Comparison of ENCODE assay signal across 8 cellular contexts in genomic region chr21:33542640-33543504, GRCh38. TPM values are rescaled to one million over a fixed set of nuclear protein-coding genes. Genes with fewer than 3 reads are reported as not detected.
A peak's percentile ranks its signal among the peaks of the same experiment; 100 is the strongest.
DNase-seq lines count a peak whose midpoint lies in the region; TF ChIP-seq lines count a peak whose summit lies in the region.

A gene with protein sequence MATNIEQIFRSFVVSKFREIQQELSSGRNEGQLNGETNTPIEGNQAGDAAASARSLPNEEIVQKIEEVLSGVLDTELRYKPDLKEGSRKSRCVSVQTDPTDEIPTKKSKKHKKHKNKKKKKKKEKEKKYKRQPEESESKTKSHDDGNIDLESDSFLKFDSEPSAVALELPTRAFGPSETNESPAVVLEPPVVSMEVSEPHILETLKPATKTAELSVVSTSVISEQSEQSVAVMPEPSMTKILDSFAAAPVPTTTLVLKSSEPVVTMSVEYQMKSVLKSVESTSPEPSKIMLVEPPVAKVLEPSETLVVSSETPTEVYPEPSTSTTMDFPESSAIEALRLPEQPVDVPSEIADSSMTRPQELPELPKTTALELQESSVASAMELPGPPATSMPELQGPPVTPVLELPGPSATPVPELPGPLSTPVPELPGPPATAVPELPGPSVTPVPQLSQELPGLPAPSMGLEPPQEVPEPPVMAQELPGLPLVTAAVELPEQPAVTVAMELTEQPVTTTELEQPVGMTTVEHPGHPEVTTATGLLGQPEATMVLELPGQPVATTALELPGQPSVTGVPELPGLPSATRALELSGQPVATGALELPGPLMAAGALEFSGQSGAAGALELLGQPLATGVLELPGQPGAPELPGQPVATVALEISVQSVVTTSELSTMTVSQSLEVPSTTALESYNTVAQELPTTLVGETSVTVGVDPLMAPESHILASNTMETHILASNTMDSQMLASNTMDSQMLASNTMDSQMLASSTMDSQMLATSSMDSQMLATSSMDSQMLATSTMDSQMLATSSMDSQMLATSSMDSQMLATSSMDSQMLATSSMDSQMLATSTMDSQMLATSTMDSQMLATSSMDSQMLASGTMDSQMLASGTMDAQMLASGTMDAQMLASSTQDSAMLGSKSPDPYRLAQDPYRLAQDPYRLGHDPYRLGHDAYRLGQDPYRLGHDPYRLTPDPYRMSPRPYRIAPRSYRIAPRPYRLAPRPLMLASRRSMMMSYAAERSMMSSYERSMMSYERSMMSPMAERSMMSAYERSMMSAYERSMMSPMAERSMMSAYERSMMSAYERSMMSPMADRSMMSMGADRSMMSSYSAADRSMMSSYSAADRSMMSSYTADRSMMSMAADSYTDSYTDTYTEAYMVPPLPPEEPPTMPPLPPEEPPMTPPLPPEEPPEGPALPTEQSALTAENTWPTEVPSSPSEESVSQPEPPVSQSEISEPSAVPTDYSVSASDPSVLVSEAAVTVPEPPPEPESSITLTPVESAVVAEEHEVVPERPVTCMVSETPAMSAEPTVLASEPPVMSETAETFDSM (N-terminal part only) (plus strand): TSS chr21:33543038. CDS start chr21:33543093, 55 bp downstream.

- H3K27ac ChIP-seq in subcutaneous abdominal adipose tissue (ENCODE audit: low read depth, low read length) = peak within 1 kb of the TSS; percentile 100

- peak; percentile 99 for DNase-seq in GM03348 (ENCODE audit: low spot score)
- peak; percentile 94 for DNase-seq in HFF-Myc (ENCODE audit: extremely low read depth, low read depth)
- peak; percentile 99 for DNase-seq in NAMALWA (ENCODE audit: low spot score)
- peak; percentile 97 for DNase-seq in SK-N-DZ (ENCODE audit: low spot score)
- peak; percentile 99 for DNase-seq in activated naive CD4-positive, alpha-beta T cell treated with anti-CD3 and anti-CD28 coated beads for 36 hours
- DNase-seq in foreskin melanocyte = peak; percentile 98

- H3K4me3 ChIP-seq in HFF-Myc (replicated peaks; ENCODE audit: low read depth, low read length) (peak within 1 kb of the TSS; percentile 56), neuron (ENCODE audit: low read length) (peak within 1 kb of the TSS; percentile 86), subcutaneous abdominal adipose tissue (ENCODE audit: low read depth in 1 of 5, low read length in 5 of 5) (peak within 1 kb of the TSS; percentile 86 to 99 (median 95))

- peak within 1 kb of the TSS; percentile 98 to 100 (median 99) for H3K9ac ChIP-seq in subcutaneous abdominal adipose tissue (ENCODE audit: low read length in 5 of 5)

- no peaks in the 10 kb centered on the region for H3K27me3 Mint-ChIP-seq in activated naive CD4-positive, alpha-beta T cell treated with anti-CD3 and anti-CD28 coated beads for 36 hours (ENCODE audit: low read depth)

- CTCF ChIA-PET in activated naive CD4-positive, alpha-beta T cell treated with anti-CD3 and anti-CD28 coated beads for 36 hours (lab: Charles Lee) = interaction anchor here (0.6 to 0.7 kb wide), 2 partner anchors 52 to 227 kb away, joined by 3 read pairs; partner anchors contain the start of gene DNAJC28

- H3K4me3 Mint-ChIP-seq in activated naive CD4-positive, alpha-beta T cell treated with anti-CD3 and anti-CD28 coated beads for 36 hours = peak within 1 kb of the TSS; percentile 90

- H3K27ac Mint-ChIP-seq in activated naive CD4-positive, alpha-beta T cell treated with anti-CD3 and anti-CD28 coated beads for 36 hours = peak within 1 kb of the TSS; percentile 99

- H3K36me3 ChIP-seq in neuron (ENCODE audit: insufficient read depth, low read length) = peaks cover 25% of the 10 kb centered on the region
- H3K36me3 ChIP-seq in subcutaneous abdominal adipose tissue (ENCODE audit: control insufficient read depth in 5 of 5, insufficient read depth in 5 of 5, low read length in 5 of 5) = peaks cover 0 to 22% (median 10%) of the 10 kb centered on the region in 5 donors

- TF ChIP-seq CTCF in HFF-Myc (IDR thresholded peaks at IDR 0.05; ENCODE audit: low read depth, low read length, missing control alignments) = no peak

- peaks cover 25% of the 10 kb centered on the region for H3K4me1 ChIP-seq in neuron (ENCODE audit: insufficient read depth, low read length)
- H3K4me1 ChIP-seq in subcutaneous abdominal adipose tissue (ENCODE audit: control insufficient read depth in 5 of 5, insufficient read depth in 5 of 5, low read length in 5 of 5) = peaks cover 5 to 39% (median 33%) of the 10 kb centered on the region in 5 donors

- no peaks in the 10 kb centered on the region for H3K9me3 Mint-ChIP-seq in activated naive CD4-positive, alpha-beta T cell treated with anti-CD3 and anti-CD28 coated beads for 36 hours

- H3K9me3 ChIP-seq in neuron (ENCODE audit: low read length) (no peaks in the 10 kb centered on the region), subcutaneous abdominal adipose tissue (ENCODE audit: control insufficient read depth in 5 of 5, low read length in 5 of 5) (no peaks in the 10 kb centered on the region)

- H3K27me3 ChIP-seq in neuron (ENCODE audit: insufficient read depth, low read length) (no peaks in the 10 kb centered on the region), subcutaneous abdominal adipose tissue (ENCODE audit: control insufficient read depth in 5 of 5, insufficient read depth in 4 of 5, low read length in 5 of 5) (no peaks in the 10 kb centered on the region)

- H3K36me3 Mint-ChIP-seq in activated naive CD4-positive, alpha-beta T cell treated with anti-CD3 and anti-CD28 coated beads for 36 hours (ENCODE audit: low read depth) = peaks cover 42% of the 10 kb centered on the region

- peaks cover 34% of the 10 kb centered on the region for H3K4me1 Mint-ChIP-seq in activated naive CD4-positive, alpha-beta T cell treated with anti-CD3 and anti-CD28 coated beads for 36 hours (ENCODE audit: low read depth)

- intact Hi-C loops in activated naive CD4-positive, alpha-beta T cell treated with anti-CD3 and anti-CD28 coated beads for 36 hours (cut with micrococcal nuclease) = loop anchor here (1.0 to 5.0 kb wide), 13 partner anchors 45 to 816 kb away; partner anchors contain the start of genes ATP5PO, CRYZL1, DNAJC28 and DONSON

- H2AFZ ChIP-seq in neuron (ENCODE audit: low read depth, low read length) = peak within 1 kb of the TSS; percentile 57

RNA-seq across cellular contexts. Expression of the gene that starts here (rescaled TPM):
- 49.5 and 146 TPM in 2 replicates for polyA plus RNA-seq in SK-N-DZ (2014; cell fraction: cytosol; rRNA removed)
- polyA plus RNA-seq in SK-N-DZ (2014; cell fraction: nucleus; rRNA removed) = 127 and 213 TPM in 2 replicates
- 100 to 1,000 TPM; 269 to 273 TPM for total RNA-seq in activated naive CD4-positive, alpha-beta T cell treated with anti-CD3 and anti-CD28 coated beads for 36 hours

Comparison
In these comparisons a context has a peak if more than half of its experiments do, and no peak if none do; other contexts are left out.
1. Peak in every context shown above with its lines: DNase-seq, H3K4me3 ChIP-seq and H3K27ac ChIP-seq.